19 cellular contexts compared by ENCODE assay signal in genomic region chr9:121253821-121254471, GRCh38. TPM values are rescaled to one million over a fixed set of nuclear protein-coding genes. Genes with fewer than 3 reads are reported as not detected.
A peak's percentile ranks its signal among the peaks of the same experiment; 100 is the strongest.
DNase-seq lines count a peak whose midpoint lies in the region; ATAC-seq, FAIRE-seq and TF ChIP-seq lines count a peak whose summit lies in the region.
"Had no signal": no experiment of that assay in that cellular context is flagged by ENCODE, and none has a peak within 500 bp of the region (broad histone marks: within the 10 kb centered on the region; RNA-seq: fewer than 3 reads in every experiment).

No MANE protein-coding gene starts in this region.

- H3K27ac ChIP-seq in right lobe of liver (no peak overlapping the region), HepG2 (ENCODE audit: extremely low read length, insufficient read depth, low read length) (no peak overlapping the region), iPS-20b (ENCODE audit: low read length) (no peak overlapping the region), gastrocnemius medialis (no peak overlapping the region)
- H3K27ac ChIP-seq: A549, left ventricle myocardium inferior, parathyroid adenoma had no signal

- H4K20me1 ChIP-seq in HepG2 (ENCODE audit: insufficient read depth, low read length) = no peaks in the 10 kb centered on the region

- H3K4me1 ChIP-seq in right lobe of liver = no peaks in the 10 kb centered on the region
- no peaks in the 10 kb centered on the region for H3K4me1 ChIP-seq in HepG2 (ENCODE audit: insufficient read depth, low read length)
- peaks cover 9% of the 10 kb centered on the region; the same call in 1 of the 2 replicates for H3K4me1 ChIP-seq in iPS-20b (ENCODE audit: insufficient read depth, low read length)
- peaks cover 0 to 3% of the 10 kb centered on the region in 2 donors for H3K4me1 ChIP-seq in gastrocnemius medialis
- H3K4me1 ChIP-seq: A549, left ventricle myocardium inferior, parathyroid adenoma had no signal

- peak in 3 of 4 donors; percentile 25 to 49 (median 28) for ATAC-seq in right lobe of liver
- no peak for ATAC-seq in HepG2
- no peak for ATAC-seq in gastrocnemius medialis
- ATAC-seq in GM19455 (IDR thresholded peaks at IDR 0.05; ENCODE audit: unreplicated experiment) = no peak
- ATAC-seq: stimulated activated naive CD8-positive, alpha-beta T cell treated with anti-CD3 and anti-CD28 coated beads, Interleukin-15, Interleukin-2, amounts not matched to agents 100 U/mL and 50 U/mL, for 24 hours had no signal

- H3K27me3 ChIP-seq in right lobe of liver (no peaks in the 10 kb centered on the region), HepG2 (ENCODE audit: control insufficient read depth in 1 of 2, insufficient read depth in 2 of 2, low read length in 2 of 2) (no peaks in the 10 kb centered on the region; a peak in 1 of 5 replicates), iPS-20b (ENCODE audit: insufficient read depth, low read length) (peaks cover 25% of the 10 kb centered on the region), gastrocnemius medialis (no peaks in the 10 kb centered on the region)
- H3K27me3 ChIP-seq: upper lobe of left lung had no signal

- H3K4me1 Mint-ChIP-seq in activated CD4-positive, alpha-beta T cell treated with anti-CD3 and anti-CD28 coated beads, Interleukin-2, amount 10 ng/mL, durations not matched to agents 7 days and 5 days = peaks cover 4% of the 10 kb centered on the region
- no peaks in the 10 kb centered on the region for H3K4me1 Mint-ChIP-seq in immature natural killer cell
- H3K4me1 Mint-ChIP-seq: CD8-positive, alpha-beta memory T cell had no signal

- H3K4me2 ChIP-seq in HepG2 (ENCODE audit: low read depth, low read length) = no peak overlapping the region
- H3K4me2 ChIP-seq: A549 had no signal

- peaks cover under 1% of the 10 kb centered on the region for H3K36me3 Mint-ChIP-seq in activated CD4-positive, alpha-beta T cell treated with anti-CD3 and anti-CD28 coated beads, Interleukin-2, amount 10 ng/mL, durations not matched to agents 7 days and 5 days (ENCODE audit: low read depth)
- peaks cover 5 to 13% (median 6%) of the 10 kb centered on the region in 3 donors for H3K36me3 Mint-ChIP-seq in immature natural killer cell

- TF ChIP-seq CTCF in right lobe of liver (IDR thresholded peaks at IDR 0.05) = no peak
- no peak for TF ChIP-seq CTCF in HepG2 (CRISPR knock-in tag; IDR thresholded peaks at IDR 0.05)
- no peak for TF ChIP-seq CTCF in gastrocnemius medialis (IDR thresholded peaks at IDR 0.05 in 4 of 5, conservative IDR thresholded peaks at IDR 0.05 in 1 of 5)

- H3K27me3 Mint-ChIP-seq in activated CD4-positive, alpha-beta T cell treated with anti-CD3 and anti-CD28 coated beads, Interleukin-2, amount 10 ng/mL, durations not matched to agents 7 days and 5 days = peaks cover 3% of the 10 kb centered on the region
- H3K27me3 Mint-ChIP-seq in immature natural killer cell (ENCODE audit: low read depth in 3 of 3) = peaks cover 0 to 3% (median 0%) of the 10 kb centered on the region in 3 donors

- 47% methylated on average over 6 of the region's 6 CpGs for WGBS in right lobe of liver (ENCODE audit: insufficient coverage, low coverage, low lambda C conversion rate, missing lambda C conversion rate)
- WGBS in HepG2 (ENCODE audit: low lambda C conversion rate) = 50% methylated on average over 6 of the region's 6 CpGs

- DNase-seq in right lobe of liver (no peak), HepG2 (ENCODE audit: low spot score) (no peak), OCI-M1 (lab: John Stamatoyannopoulos, UW) (peak; percentile 46), gastrocnemius medialis (no peak), immature natural killer cell (no peak)
- no peak for DNase-seq in activated CD4-positive, alpha-beta T cell treated with anti-CD3 and anti-CD28 coated beads, Interleukin-2, amount 10 ng/mL, durations not matched to agents 7 days and 5 days
- DNase-seq: amniotic stem cell; CD8-positive, alpha-beta memory T cell; left ventricle myocardium inferior; NCI-H2029 treated with DMSO at 0.1 percent for 48 hours; NCI-H69; stimulated activated naive CD8-positive, alpha-beta T cell treated with anti-CD3 and anti-CD28 coated beads, Interleukin-15, Interleukin-2, amounts not matched to agents 100 U/mL and 50 U/mL, for 24 hours; T-helper 1 cell; upper lobe of left lung had no signal

- no TSS peak for BruUV-seq in HepG2 (replicated peaks; lab: Mats Ljungman, UMichigan)

- H3K9ac ChIP-seq in HepG2 (ENCODE audit: insufficient read depth, low read depth, low read length) (no peak overlapping the region), iPS-20b (ENCODE audit: low read depth, low read length) (no peak overlapping the region)
- H3K9ac ChIP-seq: parathyroid adenoma had no signal

- H2AFZ ChIP-seq in HepG2 (ENCODE audit: low read length) = no peak overlapping the region
- H2AFZ ChIP-seq: parathyroid adenoma had no signal

- no peaks in the 10 kb centered on the region for H3K36me3 ChIP-seq in right lobe of liver
- H3K36me3 ChIP-seq in HepG2 (replicated peaks in 1 of 2; ENCODE audit: control insufficient read depth in 1 of 2, insufficient read depth in 2 of 2, low read length in 2 of 2) = no peaks in the 10 kb centered on the region
- H3K36me3 ChIP-seq in iPS-20b (ENCODE audit: insufficient read depth, low read depth, low read length) = no peaks in the 10 kb centered on the region
- no peaks in the 10 kb centered on the region for H3K36me3 ChIP-seq in gastrocnemius medialis
- H3K36me3 ChIP-seq: left ventricle myocardium inferior, upper lobe of left lung had no signal

- no peaks in the 10 kb centered on the region for H3K79me2 ChIP-seq in HepG2 (ENCODE audit: insufficient read depth, low read length)
- H3K79me2 ChIP-seq: parathyroid adenoma had no signal

- TF ChIP-seq RAD21 in HepG2 (CRISPR knock-in tag; IDR thresholded peaks at IDR 0.05) = no peak

- no peak for FAIRE-seq in HepG2 (lab: Jason Lieb, UNC)
- FAIRE-seq: A549, RCC 7860 had no signal

- CTCF ChIA-PET in HepG2 (lab: Yijun Ruan, JAX; ENCODE audit: low intra/inter-chr PET ratio, low total read pairs) = no interaction called here
- CTCF ChIA-PET in activated CD4-positive, alpha-beta T cell treated with anti-CD3 and anti-CD28 coated beads, Interleukin-2, amount 10 ng/mL, durations not matched to agents 7 days and 5 days (lab: Charles Lee) = interaction anchor here (1.2 to 2.0 kb wide), 4 partner anchors 8 to 19 kb away, joined by 3 to 8 read pairs (median 4); no protein-coding TSS in a partner anchor

- H3K9me3 Mint-ChIP-seq in activated CD4-positive, alpha-beta T cell treated with anti-CD3 and anti-CD28 coated beads, Interleukin-2, amount 10 ng/mL, durations not matched to agents 7 days and 5 days = peaks cover 2% of the 10 kb centered on the region
- H3K9me3 Mint-ChIP-seq in immature natural killer cell = no peaks in the 10 kb centered on the region
- H3K9me3 Mint-ChIP-seq: CD8-positive, alpha-beta memory T cell had no signal

- no peak for TF ChIP-seq POLR2A in right lobe of liver (IDR thresholded peaks at IDR 0.05)
- no peak for TF ChIP-seq POLR2A in HepG2 (IDR thresholded peaks at IDR 0.05; ENCODE audit: insufficient read depth in 1 of 2, low read depth in 2 of 2, low read length in 2 of 2)
- no peak for TF ChIP-seq POLR2A in gastrocnemius medialis (IDR thresholded peaks at IDR 0.05)

- POLR2A ChIA-PET in HepG2 (lab: Yijun Ruan, JAX) = interaction anchor here (1.2 kb wide), 1 partner anchor 14 kb away, joined by 3 read pairs; the partner anchor contains the start of gene GSN
- POLR2A ChIA-PET in activated CD4-positive, alpha-beta T cell treated with anti-CD3 and anti-CD28 coated beads, Interleukin-2, amount 10 ng/mL, durations not matched to agents 7 days and 5 days (lab: Charles Lee) = no interaction called here

- no peak overlapping the region for H3K4me3 Mint-ChIP-seq in activated CD4-positive, alpha-beta T cell treated with anti-CD3 and anti-CD28 coated beads, Interleukin-2, amount 10 ng/mL, durations not matched to agents 7 days and 5 days
- H3K4me3 Mint-ChIP-seq in immature natural killer cell = no peak overlapping the region
- H3K4me3 Mint-ChIP-seq: CD8-positive, alpha-beta memory T cell had no signal

- TF ChIP-seq EP300 in HepG2 (IDR thresholded peaks at IDR 0.05; ENCODE audit: low read depth in 2 of 2, low read length in 2 of 2) (no peak), HepG2 (CRISPR knock-in tag; IDR thresholded peaks at IDR 0.05; ENCODE audit: borderline replicate concordance) (no peak)

- H3K9me3 ChIP-seq in right lobe of liver = no peaks in the 10 kb centered on the region
- H3K9me3 ChIP-seq in HepG2 (ENCODE audit: low read length) = no peaks in the 10 kb centered on the region
- no peaks in the 10 kb centered on the region for H3K9me3 ChIP-seq in iPS-20b (ENCODE audit: insufficient read depth, low read depth, low read length)
- H3K9me3 ChIP-seq in gastrocnemius medialis = no peaks in the 10 kb centered on the region
- H3K9me3 ChIP-seq: A549, left ventricle myocardium inferior, upper lobe of left lung had no signal

- intact Hi-C loops in right lobe of liver (cut with DNase I) (no loop called here), HepG2 (cut with micrococcal nuclease; ENCODE audit: unreplicated experiment) (no loop called here), gastrocnemius medialis (cut with DNase I; ENCODE audit: low total_unique reads) (no loop called here)

- in situ Hi-C loops in HepG2 (cut with HindIII; ENCODE audit: extremely low pct_ligation_motif_present, low pct_unique_long_range_greater_than_20kb) = no loop called here
- in situ Hi-C loops in gastrocnemius medialis (cut with MboI; ENCODE audit: low sequenced_read_pairs in 4 of 4) = no loop called here

- no peak overlapping the region for H3K4me3 ChIP-seq in right lobe of liver
- H3K4me3 ChIP-seq in HepG2 (replicated peaks in 1 of 3; ENCODE audit: insufficient read depth in 1 of 3, low read depth in 2 of 3, low read length in 3 of 3) = no peak overlapping the region
- H3K4me3 ChIP-seq in iPS-20b (ENCODE audit: low read length) = peak overlapping the region; percentile 21; the same call in 1 of the 2 replicates
- no peak overlapping the region for H3K4me3 ChIP-seq in gastrocnemius medialis
- H3K4me3 ChIP-seq: A549, left ventricle myocardium inferior, upper lobe of left lung had no signal

- no peak overlapping the region for H3K27ac Mint-ChIP-seq in activated CD4-positive, alpha-beta T cell treated with anti-CD3 and anti-CD28 coated beads, Interleukin-2, amount 10 ng/mL, durations not matched to agents 7 days and 5 days
- peak overlapping the region in 1 of 6 donors; percentile 2 for H3K27ac Mint-ChIP-seq in immature natural killer cell
- H3K27ac Mint-ChIP-seq: CD8-positive, alpha-beta memory T cell had no signal

RNA-seq across cellular contexts. Expression of gene GSN, which starts 14.0 kb away (rescaled TPM):
- 10 to 100 TPM; 23.1 to 96.9 (median 38.8) TPM for total RNA-seq in right lobe of liver
- total RNA-seq in HepG2 (2016; rRNA removed; fragmentation: Illumina TruSeq; extraction: Trizol) = 126 and 307 TPM in 2 replicates
- 56.0 and 58.2 TPM in 2 replicates for total RNA-seq in HepG2 (2016; cell fraction: cytosol; rRNA removed; fragmentation: Illumina TruSeq; extraction: Trizol; ENCODE audit: low read depth)
- 125 and 311 TPM in 2 replicates for total RNA-seq in HepG2 (2016; cell fraction: insoluble cytoplasmic fraction; rRNA removed; fragmentation: Illumina TruSeq; extraction: Trizol)
- 102 and 113 TPM in 2 replicates for total RNA-seq in HepG2 (2016; cell fraction: membrane; rRNA removed; fragmentation: Illumina TruSeq; extraction: Trizol)
- total RNA-seq in HepG2 (2016; cell fraction: nucleus; rRNA removed; fragmentation: Illumina TruSeq; extraction: Trizol) = 251 and 294 TPM in 2 replicates
- 294 and 436 TPM in 2 replicates for polyA plus RNA-seq in HepG2 (2011; rRNA removed)
- polyA plus RNA-seq in HepG2 (2011; cell fraction: cytosol; rRNA removed) = 396 and 404 TPM in 2 replicates
- 430 and 447 TPM in 2 replicates for polyA plus RNA-seq in HepG2 (2011; cell fraction: nucleus; rRNA removed)
- polyA plus RNA-seq in HepG2 (2012) = 349 and 423 TPM in 2 replicates
- 57.9 and 60.7 TPM in 2 replicates for polyA plus RNA-seq in HepG2 (2016; cell fraction: cytosol; fragmentation: Illumina TruSeq; extraction: Trizol; ENCODE audit: low read depth)
- 115 and 123 TPM in 2 replicates for polyA plus RNA-seq in HepG2 (2016; cell fraction: insoluble cytoplasmic fraction; fragmentation: Illumina TruSeq; extraction: Trizol; ENCODE audit: low read depth)
- 77.0 and 92.1 TPM in 2 replicates for polyA plus RNA-seq in HepG2 (2016; cell fraction: membrane; fragmentation: Illumina TruSeq; extraction: Trizol; ENCODE audit: low read depth)
- polyA plus RNA-seq in HepG2 (2016; cell fraction: nucleus; fragmentation: Illumina TruSeq; extraction: Trizol; ENCODE audit: insufficient read depth, low read depth) = 379 and 400 TPM in 2 replicates
- 66.7 and 379 TPM in 2 replicates for polyA minus RNA-seq in HepG2 (2011; rRNA and poly(A)+ RNA removed; ENCODE audit: low replicate concordance)
- polyA minus RNA-seq in HepG2 (2011; cell fraction: cytosol; rRNA and poly(A)+ RNA removed) = 132 and 185 TPM in 2 replicates
- polyA minus RNA-seq in HepG2 (2011; cell fraction: nucleus; rRNA and poly(A)+ RNA removed) = 122 and 168 TPM in 2 replicates
- 1 to 10 TPM; 2.9 to 3.4 TPM for total RNA-seq in activated CD4-positive, alpha-beta T cell treated with anti-CD3 and anti-CD28 coated beads, Interleukin-2, amount 10 ng/mL, durations not matched to agents 7 days and 5 days
- total RNA-seq in gastrocnemius medialis = 100 to 1,000 TPM; 487 to 785 (median 662) TPM
- polyA plus RNA-seq in immature natural killer cell = 100 to 1,000 TPM; 199 to 325 (median 226) TPM

RNA-seq across cellular contexts. Expression of gene RAB14, which starts 52.3 kb away (rescaled TPM):
- total RNA-seq in right lobe of liver (10 to 100 TPM; 29.0 to 65.1 (median 53.5) TPM), HepG2 (2016; rRNA removed; fragmentation: Illumina TruSeq; extraction: Trizol) (19.3 and 42.2 TPM in 2 replicates), gastrocnemius medialis (10 to 100 TPM; 18.7 to 26.8 (median 19.5) TPM)
- total RNA-seq in HepG2 (2016; cell fraction: cytosol; rRNA removed; fragmentation: Illumina TruSeq; extraction: Trizol; ENCODE audit: low read depth) = 2.8 and 4.0 TPM in 2 replicates
- 18.4 and 42.0 TPM in 2 replicates for total RNA-seq in HepG2 (2016; cell fraction: insoluble cytoplasmic fraction; rRNA removed; fragmentation: Illumina TruSeq; extraction: Trizol)
- 18.7 and 20.5 TPM in 2 replicates for total RNA-seq in HepG2 (2016; cell fraction: membrane; rRNA removed; fragmentation: Illumina TruSeq; extraction: Trizol)
- total RNA-seq in HepG2 (2016; cell fraction: nucleus; rRNA removed; fragmentation: Illumina TruSeq; extraction: Trizol) = 24.4 and 28.8 TPM in 2 replicates
- polyA plus RNA-seq in HepG2 (2011; rRNA removed) (15.3 and 17.4 TPM in 2 replicates), immature natural killer cell (10 to 100 TPM; 28.2 to 44.9 (median 36.0) TPM)
- 6.4 and 13.9 TPM in 2 replicates for polyA plus RNA-seq in HepG2 (2011; cell fraction: cytosol; rRNA removed)
- 9.5 and 11.9 TPM in 2 replicates for polyA plus RNA-seq in HepG2 (2011; cell fraction: nucleus; rRNA removed)
- polyA plus RNA-seq in HepG2 (2012) = 31.9 and 33.9 TPM in 2 replicates
- 2.7 and 2.8 TPM in 2 replicates for polyA plus RNA-seq in HepG2 (2016; cell fraction: cytosol; fragmentation: Illumina TruSeq; extraction: Trizol; ENCODE audit: low read depth)
- polyA plus RNA-seq in HepG2 (2016; cell fraction: insoluble cytoplasmic fraction; fragmentation: Illumina TruSeq; extraction: Trizol; ENCODE audit: low read depth) = 58.3 and 63.3 TPM in 2 replicates
- polyA plus RNA-seq in HepG2 (2016; cell fraction: membrane; fragmentation: Illumina TruSeq; extraction: Trizol; ENCODE audit: low read depth) = 12.2 and 12.7 TPM in 2 replicates
- 39.9 TPM in 2 replicates for polyA plus RNA-seq in HepG2 (2016; cell fraction: nucleus; fragmentation: Illumina TruSeq; extraction: Trizol; ENCODE audit: insufficient read depth, low read depth)
- polyA minus RNA-seq in HepG2 (2011; rRNA and poly(A)+ RNA removed; ENCODE audit: low replicate concordance) = 8.0 and 11.9 TPM in 2 replicates
- polyA minus RNA-seq in HepG2 (2011; cell fraction: cytosol; rRNA and poly(A)+ RNA removed) = 14.1 and 21.2 TPM in 2 replicates
- 18.9 and 25.6 TPM in 2 replicates for polyA minus RNA-seq in HepG2 (2011; cell fraction: nucleus; rRNA and poly(A)+ RNA removed)
- total RNA-seq in activated CD4-positive, alpha-beta T cell treated with anti-CD3 and anti-CD28 coated beads, Interleukin-2, amount 10 ng/mL, durations not matched to agents 7 days and 5 days = 10 to 100 TPM; 65.8 to 66.6 TPM

Comparison
In these comparisons a context has a peak if more than half of its experiments do, and no peak if none do; other contexts are left out.
1. ATAC-seq: peak in right lobe of liver (3 of 4); none in HepG2 (single experiment), gastrocnemius medialis (0 of 2) and GM19455 (single experiment).
2. RNA of gene GSN, which starts 14.0 kb away (total RNA-seq): 487 to 785 TPM in gastrocnemius medialis, 56.0 to 311 TPM in HepG2 and 23.1 to 96.9 TPM in right lobe of liver; 2.9 to 3.4 TPM in activated CD4-positive, alpha-beta T cell treated with anti-CD3 and anti-CD28 coated beads, Interleukin-2, amount 10 ng/mL, durations not matched to agents 7 days and 5 days; every median in the first group is over 4 times any median in the second.